In genomic region chr14:102525213-102526143, GRCh38 we compare ENCODE assay signal across 8 cellular contexts. TPM values are rescaled to one million over a fixed set of nuclear protein-coding genes. Genes with fewer than 3 reads are reported as not detected.
DNase-seq lines count a peak whose midpoint lies in the region; ATAC-seq and TF ChIP-seq lines count a peak whose summit lies in the region.

No MANE protein-coding gene starts in this region.

- no peaks in the 10 kb centered on the region for H3K9me3 ChIP-seq in HUES48 (ENCODE audit: control insufficient read depth, insufficient read depth, low read length)
- no peaks in the 10 kb centered on the region for H3K9me3 ChIP-seq in SJSA1 (replicated peaks)
- H3K9me3 ChIP-seq in ectodermal cell (ENCODE audit: control insufficient read depth, low read length), result no peaks in the 10 kb centered on the region
- H3K9me3 ChIP-seq in transverse colon, result no peaks in the 10 kb centered on the region

- TF ChIP-seq POLR2A in transverse colon (IDR thresholded peaks at IDR 0.05), result no peak

- intact Hi-C loops in transverse colon (cut with DNase I; ENCODE audit: low total_unique reads), result loop anchor here (2.0 kb wide), 1 partner anchor 67 kb away; the partner anchor contains the start of gene RCOR1

- H3K9me3 Mint-ChIP-seq in memory B cell, result no peaks in the 10 kb centered on the region

- peaks cover 28% of the 10 kb centered on the region for H3K4me1 Mint-ChIP-seq in memory B cell

- in situ Hi-C loops in transverse colon (cut with MboI; ENCODE audit: low pct_ligation_motif_present in 1 of 4, low pct_unique_long_range_greater_than_20kb in 1 of 4, low sequenced_read_pairs in 3 of 4), result loop anchor here in 1 of 4 donors (10.0 kb wide), 1 partner anchor 69 kb away; the partner anchor contains the start of gene RCOR1

- peak overlapping the region; percentile 90 for H3K27ac Mint-ChIP-seq in memory B cell

- no peaks in the 10 kb centered on the region for H3K27me3 Mint-ChIP-seq in memory B cell

- TF ChIP-seq EP300 in transverse colon (IDR thresholded peaks at IDR 0.05; ENCODE audit: low read depth), result no peak

- no peak overlapping the region for H3K9ac ChIP-seq in HUES48 (ENCODE audit: low read depth, low read length)

- WGBS in ectodermal cell, 2 experiments, result 50 to 51% methylated on average over 18 of the region's 18 CpGs
- 2 to 27% methylated on average over 11 to 18 of the region's 18 CpGs for WGBS in transverse colon (ENCODE audit: low coverage in 1 of 2), 2 donors

- no peaks in the 10 kb centered on the region for H3K36me3 Mint-ChIP-seq in memory B cell

- peak overlapping the region; percentile 97 for H3K4me3 Mint-ChIP-seq in memory B cell

- peak; percentile 10 for ATAC-seq in GM18498 (IDR thresholded peaks at IDR 0.05; ENCODE audit: unreplicated experiment)
- peak; percentile 53 for ATAC-seq in memory B cell (ENCODE audit: low read depth)

- no peak for TF ChIP-seq CTCF in transverse colon (IDR thresholded peaks at IDR 0.05)

- no peaks in the 10 kb centered on the region for H3K36me3 ChIP-seq in HUES48 (ENCODE audit: control insufficient read depth, insufficient read depth, low read length)
- no peaks in the 10 kb centered on the region for H3K36me3 ChIP-seq in SJSA1
- no peaks in the 10 kb centered on the region for H3K36me3 ChIP-seq in ectodermal cell (ENCODE audit: control insufficient read depth, insufficient read depth, low read length)
- H3K36me3 ChIP-seq in transverse colon, result no peaks in the 10 kb centered on the region

- DNase-seq in Ammon's horn (ENCODE audit: low spot score), result peak; percentile 32
- DNase-seq in SJSA1 (ENCODE audit: low read depth in 1 of 2, low spot score in 2 of 2), result peak in 1 of 2 experiments; percentile 65
- peak in 1 of 2 donors; percentile 31 for DNase-seq in memory B cell (ENCODE audit: low spot score in 2 of 2)
- peak; percentile 63 for DNase-seq in transverse colon
- DNase-seq in stimulated activated CD4-positive, alpha-beta T cell treated with anti-CD3 and anti-CD28 coated beads, Interleukin-2, amount 100 ng/mL, for 24 hours, result no peak

- peak overlapping the region; percentile 74 for H3K4me3 ChIP-seq in HUES48 (ENCODE audit: low read depth, low read length)
- peak overlapping the region; percentile 43 for H3K4me3 ChIP-seq in SJSA1
- H3K4me3 ChIP-seq in ectodermal cell (ENCODE audit: insufficient read depth, low read depth, low read length), result peak overlapping the region; percentile 61
- peak overlapping the region; percentile 35 to 63 (median 42) for H3K4me3 ChIP-seq in transverse colon

- peaks cover 13% of the 10 kb centered on the region for H3K4me1 ChIP-seq in HUES48 (ENCODE audit: control insufficient read depth, insufficient read depth, low read length)
- peaks cover 51% of the 10 kb centered on the region for H3K4me1 ChIP-seq in SJSA1 (replicated peaks)
- H3K4me1 ChIP-seq in ectodermal cell (ENCODE audit: control insufficient read depth, insufficient read depth, low read length), result no peaks in the 10 kb centered on the region
- peaks cover 17 to 35% (median 31%) of the 10 kb centered on the region in 4 donors for H3K4me1 ChIP-seq in transverse colon

- H3K27ac ChIP-seq in HUES48 (ENCODE audit: low read depth, low read length) (peak overlapping the region; percentile 61), SJSA1 (peak overlapping the region; percentile 54), ectodermal cell (ENCODE audit: insufficient read depth, low read depth, low read length, poor library complexity, severe bottlenecking) (peak overlapping the region; percentile 48), transverse colon (peak overlapping the region; percentile 87 to 94 (median 89))

- H3K27me3 ChIP-seq in HUES48 (ENCODE audit: control insufficient read depth, insufficient read depth, low read length), result no peaks in the 10 kb centered on the region
- no peaks in the 10 kb centered on the region for H3K27me3 ChIP-seq in SJSA1 (replicated peaks)
- no peaks in the 10 kb centered on the region for H3K27me3 ChIP-seq in ectodermal cell (ENCODE audit: control insufficient read depth, insufficient read depth, low read length, poor library complexity, severe bottlenecking)
- no peaks in the 10 kb centered on the region for H3K27me3 ChIP-seq in transverse colon

RNA-seq across cellular contexts. Expression of gene ANKRD9, which starts 15.9 kb away (rescaled TPM):
- 28.7 and 83.8 TPM in 2 replicates for total RNA-seq in SJSA1 (2014; rRNA removed; shearing (Covaris generic))
- 19.2 TPM for polyA plus RNA-seq in ectodermal cell (2013, experiment 1 of 4)
- polyA plus RNA-seq in ectodermal cell (2013, experiment 2 of 4), result 17.4 TPM
- 25.3 TPM for polyA plus RNA-seq in ectodermal cell (2013, experiment 3 of 4)
- 24.4 TPM for polyA plus RNA-seq in ectodermal cell (2013, experiment 4 of 4)
- total RNA-seq in transverse colon, result 100 to 1,000 TPM; 171 to 504 (median 319) TPM

Comparison
In these comparisons a context has a peak if more than half of its experiments do, and no peak if none do; other contexts are left out.
1. DNase-seq: peak in Ammon's horn (single experiment) and transverse colon (single experiment); none in stimulated activated CD4-positive, alpha-beta T cell treated with anti-CD3 and anti-CD28 coated beads, Interleukin-2, amount 100 ng/mL, for 24 hours (0 of 2).
2. Peak in every context shown above with its lines, with median percentiles within 50 percentile points of each other: H3K27ac ChIP-seq and H3K4me3 ChIP-seq.